In the genomic region with DNA sequence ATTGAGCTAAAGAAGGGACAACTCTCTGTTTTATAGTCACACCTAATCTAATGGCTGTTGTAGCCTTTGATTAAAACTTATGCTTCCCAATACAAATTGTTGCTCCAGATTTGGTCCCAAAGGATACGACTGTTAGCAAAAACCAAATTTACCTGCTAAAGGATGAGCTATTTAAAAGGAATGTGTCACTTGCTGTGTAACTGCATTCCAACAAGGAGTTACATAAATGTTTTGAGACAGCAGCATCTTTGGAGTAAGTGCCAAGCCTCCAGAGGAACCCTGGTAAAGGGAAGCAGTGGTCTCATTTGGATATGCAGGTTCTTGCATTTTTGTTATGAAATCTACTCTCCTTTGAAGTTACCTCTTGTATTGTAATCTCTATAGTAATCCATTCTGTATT, we compare ENCODE assay signal across 22 cellular contexts.
"Had no signal": no experiment of that assay in that cellular context is flagged by ENCODE, and none has a peak within 500 bp of the region (broad histone marks: within the 10 kb centered on the region; RNA-seq: fewer than 3 reads in every experiment).

No MANE protein-coding gene starts in this region.

- H3K9me3 ChIP-seq: adrenal gland, body of pancreas had no signal

- H3K9me3 Mint-ChIP-seq: activated CD8-positive, alpha-beta T cell treated with anti-CD3 and anti-CD28 coated beads for 36 hours; T-cell had no signal

- H3K36me3 ChIP-seq: adrenal gland, WERI-Rb-1 had no signal

- H3K4me3 ChIP-seq: adrenal gland, body of pancreas, SK-N-MC had no signal

- H3K27ac Mint-ChIP-seq: activated CD4-positive, alpha-beta T cell treated with anti-CD3 and anti-CD28 coated beads for 36 hours; activated CD8-positive, alpha-beta T cell treated with anti-CD3 and anti-CD28 coated beads for 36 hours; activated naive CD8-positive, alpha-beta T cell treated with anti-CD3 and anti-CD28 coated beads, Interleukin-2, amount 10 ng/mL, durations not matched to agents 7 days and 5 days; T-cell had no signal

- DNase-seq: activated CD4-positive, alpha-beta T cell treated with anti-CD3 and anti-CD28 coated beads for 36 hours; activated CD8-positive, alpha-beta memory T cell treated with anti-CD3 and anti-CD28 coated beads, Interleukin-2, amount 50 U/mL, for 48 hours; activated CD8-positive, alpha-beta T cell treated with anti-CD3 and anti-CD28 coated beads for 36 hours; activated naive CD4-positive, alpha-beta T cell treated with anti-CD3 and anti-CD28 coated beads, Interleukin-2, amount 50 U/mL, for 16 hours; activated naive CD8-positive, alpha-beta T cell treated with anti-CD3 and anti-CD28 coated beads, Interleukin-2, amount 10 ng/mL, durations not matched to agents 7 days and 5 days; activated T-cell treated with anti-CD3 and anti-CD28 coated beads, Interleukin-2, amount 50 U/mL, for 1 hour; aorta; body of pancreas; central memory CD4-positive, alpha-beta T cell; Kasumi-1; KBM-7; NCI-H1048; NCI-H187 treated with DMSO at 0.1 percent for 48 hours; NCI-H2081 treated with DMSO at 0.1 percent for 48 hours; NCI-H446; SHP77 treated with DMSO at 0.1 percent for 48 hours; T-cell; T-helper 2 cell; T1000; WERI-Rb-1 had no signal

- H3K36me3 Mint-ChIP-seq: activated naive CD8-positive, alpha-beta T cell treated with anti-CD3 and anti-CD28 coated beads, Interleukin-2, amount 10 ng/mL, durations not matched to agents 7 days and 5 days; T-cell had no signal

- H3K4me1 Mint-ChIP-seq: activated naive CD8-positive, alpha-beta T cell treated with anti-CD3 and anti-CD28 coated beads, Interleukin-2, amount 10 ng/mL, durations not matched to agents 7 days and 5 days had no signal

- H3K27ac ChIP-seq: adrenal gland, body of pancreas, SK-N-MC, WERI-Rb-1 had no signal

- H3K4me1 ChIP-seq: body of pancreas had no signal

- H3K4me3 Mint-ChIP-seq: activated CD4-positive, alpha-beta T cell treated with anti-CD3 and anti-CD28 coated beads for 36 hours; activated CD8-positive, alpha-beta T cell treated with anti-CD3 and anti-CD28 coated beads for 36 hours; activated naive CD8-positive, alpha-beta T cell treated with anti-CD3 and anti-CD28 coated beads, Interleukin-2, amount 10 ng/mL, durations not matched to agents 7 days and 5 days; T-cell had no signal

- H3K27me3 ChIP-seq: adrenal gland had no signal
